1 cellular context compared by ENCODE assay signal in genomic region chr12:64610092-64610659, GRCh38.
TF ChIP-seq lines count a peak whose summit lies in the region.

TSS of gene RASSF3 (plus strand) at chr12:64610495. CDS start at chr12:64610633, 138 bp downstream.

TF ChIP-seq in H1, 55 proteins besides CTCF, POLR2A, EP300 and RAD21 (continued from another document):
- TF ChIP-seq ZNF274 (IDR thresholded peaks at IDR 0.05; ENCODE audit: borderline replicate concordance, extremely low read depth, low read length), result no peak
- TF ChIP-seq ASH2L (IDR thresholded peaks at IDR 0.05; ENCODE audit: low read length), result peak; percentile 31
- no peak for TF ChIP-seq RFX5 (IDR thresholded peaks at IDR 0.05; ENCODE audit: borderline replicate concordance, low read depth, low read length)
- TF ChIP-seq, protein P1, sequence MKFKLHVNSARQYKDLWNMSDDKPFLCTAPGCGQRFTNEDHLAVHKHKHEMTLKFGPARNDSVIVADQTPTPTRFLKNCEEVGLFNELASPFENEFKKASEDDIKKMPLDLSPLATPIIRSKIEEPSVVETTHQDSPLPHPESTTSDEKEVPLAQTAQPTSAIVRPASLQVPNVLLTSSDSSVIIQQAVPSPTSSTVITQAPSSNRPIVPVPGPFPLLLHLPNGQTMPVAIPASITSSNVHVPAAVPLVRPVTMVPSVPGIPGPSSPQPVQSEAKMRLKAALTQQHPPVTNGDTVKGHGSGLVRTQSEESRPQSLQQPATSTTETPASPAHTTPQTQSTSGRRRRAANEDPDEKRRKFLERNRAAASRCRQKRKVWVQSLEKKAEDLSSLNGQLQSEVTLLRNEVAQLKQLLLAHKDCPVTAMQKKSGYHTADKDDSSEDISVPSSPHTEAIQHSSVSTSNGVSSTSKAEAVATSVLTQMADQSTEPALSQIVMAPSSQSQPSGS (IDR thresholded peaks at IDR 0.05; ENCODE audit: low read length), result no peak
- TF ChIP-seq RBBP5 (IDR thresholded peaks at IDR 0.05; ENCODE audit: borderline replicate concordance, low read depth, low read length), result 0 out of 2 replicates have a peak, but pooled peaks have one; percentile 11
- TF ChIP-seq CBX5 (IDR thresholded peaks at IDR 0.05; ENCODE audit: low read depth, low read length), result no peak
- TF ChIP-seq NANOG (IDR thresholded peaks at IDR 0.05; ENCODE audit: insufficient read depth, low read depth, low read length, poor library complexity, severe bottlenecking), result no peak
- no peak for TF ChIP-seq SP4 (IDR thresholded peaks at IDR 0.05; ENCODE audit: low read length)
- no peak for TF ChIP-seq GABPA (IDR thresholded peaks at IDR 0.05; ENCODE audit: borderline replicate concordance, insufficient read depth, low read length)
- no peak for TF ChIP-seq KDM5A (IDR thresholded peaks at IDR 0.05; ENCODE audit: low read length)
- TF ChIP-seq TBP (IDR thresholded peaks at IDR 0.05; ENCODE audit: low read depth, low read length), result peak; percentile 13; the same call in 1 of the 2 replicates
- TF ChIP-seq GTF2F1 (IDR thresholded peaks at IDR 0.05; ENCODE audit: borderline replicate concordance, low read depth, low read length), result no peak
- TF ChIP-seq CHD2 (IDR thresholded peaks at IDR 0.05; ENCODE audit: low read length), result no peak
- TF ChIP-seq CEBPB (IDR thresholded peaks at IDR 0.05; ENCODE audit: low read depth, low read length), result no peak
- no peak for TF ChIP-seq YY1 (IDR thresholded peaks at IDR 0.05; ENCODE audit: low read depth, low read length)
- TF ChIP-seq TEAD4 (IDR thresholded peaks at IDR 0.05; ENCODE audit: low read depth, low read length), result peak; percentile 51; the same call in 1 of the 2 replicates
- no peak for TF ChIP-seq SIRT6 (IDR thresholded peaks at IDR 0.05; ENCODE audit: low read length)
- no peak for TF ChIP-seq CBX8 (IDR thresholded peaks at IDR 0.05; ENCODE audit: borderline replicate concordance, low read depth, low read length)
- TF ChIP-seq TAF1 (IDR thresholded peaks at IDR 0.05; ENCODE audit: low read depth, low read length), result peak; percentile 64
- TF ChIP-seq HDAC6 (IDR thresholded peaks at IDR 0.05; ENCODE audit: low read depth, low read length), result no peak
- no peak for TF ChIP-seq TAF7 (optimal IDR thresholded peaks at IDR 0.05; ENCODE audit: borderline replicate concordance, low read depth, low read length)
- no peak for TF ChIP-seq FOSL1 (IDR thresholded peaks at IDR 0.05; ENCODE audit: insufficient read depth, low read depth, low read length)
- TF ChIP-seq BRCA1 (IDR thresholded peaks at IDR 0.05; ENCODE audit: low read depth, low read length), result no peak
- no peak for TF ChIP-seq RXRA (IDR thresholded peaks at IDR 0.05; ENCODE audit: insufficient read depth, low read depth, low read length)
- TF ChIP-seq NRF1 (IDR thresholded peaks at IDR 0.05; ENCODE audit: low read depth, low read length), result no peak
- TF ChIP-seq, protein P2, sequence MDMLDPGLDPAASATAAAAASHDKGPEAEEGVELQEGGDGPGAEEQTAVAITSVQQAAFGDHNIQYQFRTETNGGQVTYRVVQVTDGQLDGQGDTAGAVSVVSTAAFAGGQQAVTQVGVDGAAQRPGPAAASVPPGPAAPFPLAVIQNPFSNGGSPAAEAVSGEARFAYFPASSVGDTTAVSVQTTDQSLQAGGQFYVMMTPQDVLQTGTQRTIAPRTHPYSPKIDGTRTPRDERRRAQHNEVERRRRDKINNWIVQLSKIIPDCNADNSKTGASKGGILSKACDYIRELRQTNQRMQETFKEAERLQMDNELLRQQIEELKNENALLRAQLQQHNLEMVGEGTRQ (IDR thresholded peaks at IDR 0.05; ENCODE audit: low read length), result no peak
- TF ChIP-seq EZH2 (IDR thresholded peaks at IDR 0.05; ENCODE audit: low read depth, low read length, severe bottlenecking), result no peak
